In the genomic region with DNA sequence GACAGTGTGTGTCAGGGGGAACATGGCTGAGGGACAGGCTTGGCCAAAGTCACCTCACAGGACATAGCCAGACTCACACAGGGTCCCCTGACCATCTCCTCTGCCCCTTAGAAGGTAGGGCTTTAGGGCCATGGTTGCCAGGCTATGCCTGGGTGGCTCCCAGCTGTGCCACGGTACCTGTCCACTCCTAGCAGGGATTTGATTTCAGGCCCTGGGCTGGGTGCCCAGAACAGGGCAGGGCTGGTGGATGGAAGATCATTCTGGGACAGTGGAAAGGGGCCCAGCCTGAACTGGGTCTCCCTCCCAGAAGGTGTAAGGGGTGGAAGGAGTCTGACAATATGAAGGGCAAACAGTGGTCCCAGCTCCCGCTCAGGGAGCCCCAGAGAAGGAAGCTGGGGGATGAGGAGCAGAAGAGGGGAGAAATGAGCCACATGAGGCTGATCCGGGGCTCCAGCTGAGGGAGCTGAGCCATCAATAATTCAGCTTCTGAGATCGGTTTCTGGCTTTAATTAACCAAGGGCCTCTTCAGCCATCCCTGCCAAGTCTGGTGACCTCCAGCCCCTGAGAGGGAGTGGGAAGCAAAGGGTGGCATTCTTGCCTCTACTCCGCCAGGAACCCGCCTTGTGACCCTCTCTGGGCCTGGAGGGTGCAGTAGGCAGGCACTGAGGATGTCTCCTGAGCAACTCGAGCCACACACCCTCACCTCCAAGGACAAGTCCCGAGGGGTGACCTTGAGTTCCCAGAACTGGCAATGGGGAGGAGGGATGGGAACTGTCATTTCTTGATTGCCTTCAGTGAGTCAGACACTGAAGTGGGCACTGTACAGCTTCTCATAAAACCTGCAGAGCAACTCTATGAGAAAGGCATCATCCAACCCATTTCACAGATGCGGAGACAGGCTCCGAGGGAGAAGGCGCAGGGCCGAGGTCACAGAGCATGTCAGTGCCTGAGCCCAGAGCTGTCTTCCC, we compare ENCODE assay signal across 2 cellular contexts.
TF ChIP-seq lines count a peak whose summit lies in the region.

No MANE protein-coding gene starts in this region.

TF ChIP-seq in HEK293, 187 proteins besides CTCF, POLR2A, EP300 and RAD21:
- TF ChIP-seq ZBTB48 (tag by site-specific recombination; IDR thresholded peaks at IDR 0.05): peak; percentile 43; the same call in 1 of the 2 replicates
- TF ChIP-seq MEIS1 (CRISPR knock-in tag; IDR thresholded peaks at IDR 0.05; ENCODE audit: borderline replicate concordance): no peak
- TF ChIP-seq ZNF19 (tag by site-specific recombination; IDR thresholded peaks at IDR 0.05; ENCODE audit: low read depth): no peak

TF ChIP-seq in H1, 55 proteins besides CTCF, POLR2A, EP300 and RAD21:
- TF ChIP-seq JUN (IDR thresholded peaks at IDR 0.05; ENCODE audit: low read depth, low read length) (no peak), TAF1 (IDR thresholded peaks at IDR 0.05; ENCODE audit: low read depth, low read length) (no peak), KDM4A (IDR thresholded peaks at IDR 0.05; ENCODE audit: low read depth, low read length, severe bottlenecking) (no peak), RFX5 (IDR thresholded peaks at IDR 0.05; ENCODE audit: borderline replicate concordance, low read depth, low read length) (no peak), CBX5 (IDR thresholded peaks at IDR 0.05; ENCODE audit: low read depth, low read length) (no peak), EZH2 (IDR thresholded peaks at IDR 0.05; ENCODE audit: low read depth, low read length, severe bottlenecking) (no peak), CTBP2 (IDR thresholded peaks at IDR 0.05; ENCODE audit: borderline replicate concordance, insufficient read depth, insufficient read length, low read length) (no peak), NRF1 (IDR thresholded peaks at IDR 0.05; ENCODE audit: low read depth, low read length) (no peak), GTF2F1 (IDR thresholded peaks at IDR 0.05; ENCODE audit: borderline replicate concordance, low read depth, low read length) (no peak), TCF12 (IDR thresholded peaks at IDR 0.05; ENCODE audit: low read depth, low read length) (no peak), HDAC6 (IDR thresholded peaks at IDR 0.05; ENCODE audit: low read depth, low read length) (no peak), NANOG (IDR thresholded peaks at IDR 0.05; ENCODE audit: insufficient read depth, low read depth, low read length, poor library complexity, severe bottlenecking) (no peak)
- TF ChIP-seq, protein P1, sequence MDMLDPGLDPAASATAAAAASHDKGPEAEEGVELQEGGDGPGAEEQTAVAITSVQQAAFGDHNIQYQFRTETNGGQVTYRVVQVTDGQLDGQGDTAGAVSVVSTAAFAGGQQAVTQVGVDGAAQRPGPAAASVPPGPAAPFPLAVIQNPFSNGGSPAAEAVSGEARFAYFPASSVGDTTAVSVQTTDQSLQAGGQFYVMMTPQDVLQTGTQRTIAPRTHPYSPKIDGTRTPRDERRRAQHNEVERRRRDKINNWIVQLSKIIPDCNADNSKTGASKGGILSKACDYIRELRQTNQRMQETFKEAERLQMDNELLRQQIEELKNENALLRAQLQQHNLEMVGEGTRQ (IDR thresholded peaks at IDR 0.05; ENCODE audit: low read length): no peak
TF ChIP-seq in H1: peak in this region for 0.
